In the genomic region with DNA sequence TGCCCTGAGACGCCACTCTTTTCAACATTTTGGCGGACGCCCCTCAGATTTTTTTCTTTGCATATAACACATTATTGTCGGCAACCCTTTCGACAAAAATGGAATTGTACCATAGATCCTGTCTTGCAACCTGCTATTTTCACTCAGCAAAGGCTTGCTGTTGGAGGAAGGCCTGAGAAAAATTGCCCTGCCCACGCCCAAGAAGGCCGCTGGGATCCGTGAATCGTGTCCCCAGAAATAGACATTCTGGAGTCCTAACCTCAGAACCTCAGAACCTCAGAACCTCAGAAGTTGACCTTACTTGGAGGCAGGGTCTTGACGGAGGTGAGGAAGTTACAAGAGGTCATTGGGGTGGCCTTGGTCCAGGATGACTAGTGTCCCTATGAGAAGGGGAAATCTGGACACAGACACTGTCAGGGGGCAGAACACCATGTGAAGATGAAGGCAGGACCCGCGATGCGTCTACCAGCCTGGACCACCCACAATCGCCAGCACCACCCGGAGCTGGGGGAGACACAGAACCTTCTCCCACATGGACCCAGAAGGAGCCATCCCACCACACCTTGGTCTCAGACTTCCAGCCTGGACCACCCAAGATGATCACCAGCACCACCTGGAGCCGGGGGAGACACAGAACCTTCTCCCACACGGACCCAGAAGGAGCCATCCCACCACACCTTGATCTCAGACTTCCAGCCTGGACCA, we compare ENCODE assay signal across 20 cellular contexts. TPM values are rescaled to one million over a fixed set of nuclear protein-coding genes. Genes with fewer than 3 reads are reported as not detected.
A peak's percentile ranks its signal among the peaks of the same experiment; 100 is the strongest.
DNase-seq lines count a peak whose midpoint lies in the region; ATAC-seq, FAIRE-seq and TF ChIP-seq lines count a peak whose summit lies in the region.
"Had no signal": no experiment of that assay in that cellular context is flagged by ENCODE, and none has a peak within 500 bp of the region (broad histone marks: within the 10 kb centered on the region; RNA-seq: fewer than 3 reads in every experiment).

No MANE protein-coding gene starts in this region.

- H3K4me1 ChIP-seq in right lobe of liver = no peaks in the 10 kb centered on the region
- no peaks in the 10 kb centered on the region for H3K4me1 ChIP-seq in HepG2 (ENCODE audit: insufficient read depth, low read length)
- peaks cover 31% of the 10 kb centered on the region for H3K4me1 ChIP-seq in mucosa of descending colon (ENCODE audit: low read depth)

- TF ChIP-seq EP300 in HepG2 (IDR thresholded peaks at IDR 0.05; ENCODE audit: low read depth in 2 of 2, low read length in 2 of 2) = no peak
- no peak for TF ChIP-seq EP300 in HepG2 (CRISPR knock-in tag; IDR thresholded peaks at IDR 0.05; ENCODE audit: borderline replicate concordance)

- BruUV-seq in HepG2 (replicated peaks; lab: Mats Ljungman, UMichigan) = no TSS peak

- H3K36me3 Mint-ChIP-seq in stimulated activated naive B cell treated with anti-CD40 and anti-IgM and Interleukin-4, amounts not matched to agents 10 μg/mL and 1 μg/mL and 100 μg/mL, for 72 hours = peaks cover 41 to 56% of the 10 kb centered on the region in 2 donors

- no peak overlapping the region for H3K4me3 ChIP-seq in right lobe of liver
- H3K4me3 ChIP-seq in HepG2 (replicated peaks in 1 of 3; ENCODE audit: insufficient read depth in 1 of 3, low read depth in 2 of 3, low read length in 3 of 3) = no peak overlapping the region
- no peak overlapping the region for H3K4me3 ChIP-seq in mucosa of descending colon
- H3K4me3 ChIP-seq: GM23338 had no signal

- in situ Hi-C loops in HepG2 (cut with HindIII; ENCODE audit: extremely low pct_ligation_motif_present, low pct_unique_long_range_greater_than_20kb) = no loop called here

- ATAC-seq in right lobe of liver (no peak), HepG2 (no peak), mucosa of descending colon (no peak), HG02970 (IDR thresholded peaks at IDR 0.05; ENCODE audit: low FRiP score, unreplicated experiment) (no peak), GM18502 (IDR thresholded peaks at IDR 0.05; ENCODE audit: poor library complexity, unreplicated experiment) (no peak)
- no peak for ATAC-seq in stimulated activated naive B cell treated with anti-CD40 and anti-IgM and Interleukin-4, amounts not matched to agents 10 μg/mL and 1 μg/mL and 100 μg/mL, for 72 hours (replicated peaks)
- ATAC-seq: GM23338 had no signal

- no peaks in the 10 kb centered on the region for H3K79me2 ChIP-seq in HepG2 (ENCODE audit: insufficient read depth, low read length)

- H3K4me1 Mint-ChIP-seq in stimulated activated naive B cell treated with anti-CD40 and anti-IgM and Interleukin-4, amounts not matched to agents 10 μg/mL and 1 μg/mL and 100 μg/mL, for 72 hours = peaks cover 0 to 5% of the 10 kb centered on the region in 2 donors

- FAIRE-seq in HepG2 (lab: Jason Lieb, UNC) = no peak
- peak; percentile 62 for FAIRE-seq in urothelium cell line (lab: Jason Lieb, UNC)
- FAIRE-seq: A204.1, GM12892 had no signal

- H3K9me3 Mint-ChIP-seq in stimulated activated naive B cell treated with anti-CD40 and anti-IgM and Interleukin-4, amounts not matched to agents 10 μg/mL and 1 μg/mL and 100 μg/mL, for 72 hours = peaks cover 6 to 9% of the 10 kb centered on the region in 2 donors

- no peak overlapping the region for H3K27ac Mint-ChIP-seq in stimulated activated naive B cell treated with anti-CD40 and anti-IgM and Interleukin-4, amounts not matched to agents 10 μg/mL and 1 μg/mL and 100 μg/mL, for 72 hours
- H3K27ac Mint-ChIP-seq: GM23338 had no signal

- H3K4me3 Mint-ChIP-seq in stimulated activated naive B cell treated with anti-CD40 and anti-IgM and Interleukin-4, amounts not matched to agents 10 μg/mL and 1 μg/mL and 100 μg/mL, for 72 hours = no peak overlapping the region
- H3K4me3 Mint-ChIP-seq: GM23338 had no signal

- TF ChIP-seq POLR2A in right lobe of liver (IDR thresholded peaks at IDR 0.05) (no peak), HepG2 (IDR thresholded peaks at IDR 0.05; ENCODE audit: insufficient read depth in 1 of 2, low read depth in 2 of 2, low read length in 2 of 2) (no peak)

- H2AFZ ChIP-seq in HepG2 (ENCODE audit: low read length) = no peak overlapping the region
- H2AFZ ChIP-seq: GM23338 had no signal

- DNase-seq in right lobe of liver = peak in 2 of 3 donors; percentile 27 to 34
- DNase-seq in HepG2 (ENCODE audit: low spot score) = no peak
- peak in 2 of 3 donors; percentile 21 to 27 for DNase-seq in mucosa of descending colon
- DNase-seq in posterior vena cava (ENCODE audit: low spot score) = peak; percentile 53
- DNase-seq in urothelium cell line (ENCODE audit: low spot score) = no peak
- no peak for DNase-seq in stimulated activated naive B cell treated with anti-CD40 and anti-IgM and Interleukin-4, amounts not matched to agents 10 μg/mL and 1 μg/mL and 100 μg/mL, for 72 hours
- DNase-seq: C1 segment of cervical spinal cord, DMS 273 treated with DMSO at 0.1 percent for 48 hours, KBM-7, NCI-H1417 treated with DMSO at 0.1 percent for 48 hours, NCI-H2029, NCI-H2171, NCI-H446 treated with DMSO at 0.1 percent for 48 hours, NCI-H748 treated with DMSO at 0.1 percent for 48 hours, OCI-M1 had no signal

- H3K27ac ChIP-seq in right lobe of liver = no peak overlapping the region
- no peak overlapping the region for H3K27ac ChIP-seq in HepG2 (ENCODE audit: extremely low read length, insufficient read depth, low read length)

- intact Hi-C loops in right lobe of liver (cut with DNase I) (no loop called here), HepG2 (cut with micrococcal nuclease; ENCODE audit: unreplicated experiment) (no loop called here), mucosa of descending colon (cut with DNase I, micrococcal nuclease) (no loop called here), posterior vena cava (cut with DNase I) (no loop called here)

- H3K9me3 ChIP-seq in right lobe of liver = no peaks in the 10 kb centered on the region
- peaks cover 8% of the 10 kb centered on the region; the same call in 1 of the 2 replicates for H3K9me3 ChIP-seq in HepG2 (ENCODE audit: low read length)
- peaks cover 3% of the 10 kb centered on the region for H3K9me3 ChIP-seq in mucosa of descending colon

- TF ChIP-seq RAD21 in HepG2 (CRISPR knock-in tag; IDR thresholded peaks at IDR 0.05) = no peak

- no peak overlapping the region for H3K4me2 ChIP-seq in HepG2 (ENCODE audit: low read depth, low read length)
- H3K4me2 ChIP-seq: GM23338 had no signal

- no peaks in the 10 kb centered on the region for H4K20me1 ChIP-seq in HepG2 (ENCODE audit: insufficient read depth, low read length)

- CTCF ChIA-PET in HepG2 (lab: Yijun Ruan, JAX; ENCODE audit: low intra/inter-chr PET ratio, low total read pairs) = no interaction called here

- H3K27me3 ChIP-seq in right lobe of liver = no peaks in the 10 kb centered on the region
- H3K27me3 ChIP-seq in HepG2 (ENCODE audit: control insufficient read depth in 1 of 2, insufficient read depth in 2 of 2, low read length in 2 of 2) = no peaks in the 10 kb centered on the region

- H3K36me3 ChIP-seq in right lobe of liver (no peaks in the 10 kb centered on the region), HepG2 (replicated peaks in 1 of 2; ENCODE audit: control insufficient read depth in 1 of 2, insufficient read depth in 2 of 2, low read length in 2 of 2) (peaks cover 5 to 24% of the 10 kb centered on the region in 2 experiments; a peak in 2 of 5 replicates), mucosa of descending colon (ENCODE audit: low read depth) (no peaks in the 10 kb centered on the region)

- no peaks in the 10 kb centered on the region for H3K27me3 Mint-ChIP-seq in stimulated activated naive B cell treated with anti-CD40 and anti-IgM and Interleukin-4, amounts not matched to agents 10 μg/mL and 1 μg/mL and 100 μg/mL, for 72 hours

- POLR2A ChIA-PET in HepG2 (lab: Yijun Ruan, JAX) = no interaction called here

- no peak for TF ChIP-seq CTCF in right lobe of liver (IDR thresholded peaks at IDR 0.05)
- no peak for TF ChIP-seq CTCF in HepG2 (CRISPR knock-in tag; IDR thresholded peaks at IDR 0.05)
- TF ChIP-seq CTCF in mucosa of descending colon (IDR thresholded peaks at IDR 0.05) = no peak

- H3K9ac ChIP-seq in HepG2 (ENCODE audit: insufficient read depth, low read depth, low read length) = no peak overlapping the region

- WGBS in right lobe of liver (ENCODE audit: insufficient coverage, low coverage, low lambda C conversion rate, missing lambda C conversion rate) = 95% methylated on average over 9 of the region's 17 CpGs
- 97% methylated on average over 10 of the region's 17 CpGs for WGBS in HepG2 (ENCODE audit: low lambda C conversion rate)

RNA-seq across cellular contexts. Expression of a gene that starts 19.1 kb away (rescaled TPM):
- 10 to 100 TPM in 5 of 6 experiments, 1 to 10 TPM in 1; 9.5 to 22.8 (median 10.5) TPM for total RNA-seq in right lobe of liver
- 21.5 and 24.2 TPM in 2 replicates for total RNA-seq in HepG2 (2016; rRNA removed; fragmentation: Illumina TruSeq; extraction: Trizol)
- total RNA-seq in HepG2 (2016; cell fraction: cytosol; rRNA removed; fragmentation: Illumina TruSeq; extraction: Trizol; ENCODE audit: low read depth) = 9.3 and 11.4 TPM in 2 replicates
- 21.5 and 22.4 TPM in 2 replicates for total RNA-seq in HepG2 (2016; cell fraction: insoluble cytoplasmic fraction; rRNA removed; fragmentation: Illumina TruSeq; extraction: Trizol)
- 10.7 and 11.7 TPM in 2 replicates for total RNA-seq in HepG2 (2016; cell fraction: membrane; rRNA removed; fragmentation: Illumina TruSeq; extraction: Trizol)
- 14.3 and 17.6 TPM in 2 replicates for total RNA-seq in HepG2 (2016; cell fraction: nucleus; rRNA removed; fragmentation: Illumina TruSeq; extraction: Trizol)
- 11.8 and 11.9 TPM in 2 replicates for polyA plus RNA-seq in HepG2 (2011; rRNA removed)
- 9.1 and 16.3 TPM in 2 replicates for polyA plus RNA-seq in HepG2 (2011; cell fraction: cytosol; rRNA removed)
- 28.7 and 38.5 TPM in 2 replicates for polyA plus RNA-seq in HepG2 (2011; cell fraction: nucleus; rRNA removed)
- 12.3 and 13.8 TPM in 2 replicates for polyA plus RNA-seq in HepG2 (2012)
- polyA plus RNA-seq in HepG2 (2016; cell fraction: cytosol; fragmentation: Illumina TruSeq; extraction: Trizol; ENCODE audit: low read depth) = 2.6 and 3.4 TPM in 2 replicates
- polyA plus RNA-seq in HepG2 (2016; cell fraction: insoluble cytoplasmic fraction; fragmentation: Illumina TruSeq; extraction: Trizol; ENCODE audit: low read depth) = 29.1 and 34.4 TPM in 2 replicates
- polyA plus RNA-seq in HepG2 (2016; cell fraction: membrane; fragmentation: Illumina TruSeq; extraction: Trizol; ENCODE audit: low read depth) = 7.7 and 8.4 TPM in 2 replicates
- 31.1 and 34.8 TPM in 2 replicates for polyA plus RNA-seq in HepG2 (2016; cell fraction: nucleus; fragmentation: Illumina TruSeq; extraction: Trizol; ENCODE audit: insufficient read depth, low read depth)
- 34.6 and 56.2 TPM in 2 replicates for polyA minus RNA-seq in HepG2 (2011; rRNA and poly(A)+ RNA removed; ENCODE audit: low replicate concordance)
- polyA minus RNA-seq in HepG2 (2011; cell fraction: cytosol; rRNA and poly(A)+ RNA removed) = 16.3 and 29.9 TPM in 2 replicates
- polyA minus RNA-seq in HepG2 (2011; cell fraction: nucleus; rRNA and poly(A)+ RNA removed) = 11.7 and 12.9 TPM in 2 replicates
- 10 to 100 TPM; 29.4 to 43.0 (median 30.9) TPM for total RNA-seq in mucosa of descending colon
- 10 to 100 TPM; 12.6 to 16.9 TPM for total RNA-seq in posterior vena cava

RNA-seq across cellular contexts. Expression of a gene that starts 19.6 kb away (rescaled TPM):
- total RNA-seq in right lobe of liver (10 to 100 TPM in 3 of 6 experiments, 1 to 10 TPM in 3; 4.7 to 20.8 (median 11.3) TPM), HepG2 (2016; rRNA removed; fragmentation: Illumina TruSeq; extraction: Trizol) (28.2 and 29.2 TPM in 2 replicates), mucosa of descending colon (10 to 100 TPM; 10.1 to 24.5 (median 24.4) TPM), posterior vena cava (10 to 100 TPM; 10.1 TPM)
- total RNA-seq in HepG2 (2016; cell fraction: cytosol; rRNA removed; fragmentation: Illumina TruSeq; extraction: Trizol; ENCODE audit: low read depth) = 36.8 and 38.5 TPM in 2 replicates
- 22.1 and 28.2 TPM in 2 replicates for total RNA-seq in HepG2 (2016; cell fraction: insoluble cytoplasmic fraction; rRNA removed; fragmentation: Illumina TruSeq; extraction: Trizol)
- total RNA-seq in HepG2 (2016; cell fraction: membrane; rRNA removed; fragmentation: Illumina TruSeq; extraction: Trizol) = 16.2 and 18.2 TPM in 2 replicates
- total RNA-seq in HepG2 (2016; cell fraction: nucleus; rRNA removed; fragmentation: Illumina TruSeq; extraction: Trizol) = 14.2 and 14.5 TPM in 2 replicates
- 7.9 and 9.0 TPM in 2 replicates for polyA plus RNA-seq in HepG2 (2011; rRNA removed)
- 8.2 and 10.4 TPM in 2 replicates for polyA plus RNA-seq in HepG2 (2011; cell fraction: cytosol; rRNA removed)
- polyA plus RNA-seq in HepG2 (2011; cell fraction: nucleus; rRNA removed) = 11.2 and 11.4 TPM in 2 replicates
- polyA plus RNA-seq in HepG2 (2012) = 17.4 and 18.1 TPM in 2 replicates
- polyA plus RNA-seq in HepG2 (2016; cell fraction: cytosol; fragmentation: Illumina TruSeq; extraction: Trizol; ENCODE audit: low read depth) = 6.9 and 8.4 TPM in 2 replicates
- polyA plus RNA-seq in HepG2 (2016; cell fraction: insoluble cytoplasmic fraction; fragmentation: Illumina TruSeq; extraction: Trizol; ENCODE audit: low read depth) = 26.6 and 31.8 TPM in 2 replicates
- 9.5 and 9.9 TPM in 2 replicates for polyA plus RNA-seq in HepG2 (2016; cell fraction: membrane; fragmentation: Illumina TruSeq; extraction: Trizol; ENCODE audit: low read depth)
- 32.1 and 33.3 TPM in 2 replicates for polyA plus RNA-seq in HepG2 (2016; cell fraction: nucleus; fragmentation: Illumina TruSeq; extraction: Trizol; ENCODE audit: insufficient read depth, low read depth)
- polyA minus RNA-seq in HepG2 (2011; rRNA and poly(A)+ RNA removed; ENCODE audit: low replicate concordance) = 18.3 and 37.7 TPM in 2 replicates
- polyA minus RNA-seq in HepG2 (2011; cell fraction: cytosol; rRNA and poly(A)+ RNA removed) = 9.6 and 10.1 TPM in 2 replicates
- 8.6 and 12.4 TPM in 2 replicates for polyA minus RNA-seq in HepG2 (2011; cell fraction: nucleus; rRNA and poly(A)+ RNA removed)

Comparison
In these comparisons a context has a peak if more than half of its experiments do, and no peak if none do; other contexts are left out.
1. DNase-seq: peak in right lobe of liver (2 of 3), mucosa of descending colon (2 of 3) and posterior vena cava (single experiment); none in HepG2 (single experiment), urothelium cell line (single experiment) and stimulated activated naive B cell treated with anti-CD40 and anti-IgM and Interleukin-4, amounts not matched to agents 10 μg/mL and 1 μg/mL and 100 μg/mL, for 72 hours (single experiment).